ENCODE assay signal across 1 cellular context in genomic region chr3:51943451-51944391, GRCh38.
TF ChIP-seq lines count a peak whose summit lies in the region.

No MANE protein-coding gene starts in this region.

TF ChIP-seq in IMR-90, 13 proteins besides CTCF, POLR2A, EP300 and RAD21:
- TF ChIP-seq, protein P1, sequence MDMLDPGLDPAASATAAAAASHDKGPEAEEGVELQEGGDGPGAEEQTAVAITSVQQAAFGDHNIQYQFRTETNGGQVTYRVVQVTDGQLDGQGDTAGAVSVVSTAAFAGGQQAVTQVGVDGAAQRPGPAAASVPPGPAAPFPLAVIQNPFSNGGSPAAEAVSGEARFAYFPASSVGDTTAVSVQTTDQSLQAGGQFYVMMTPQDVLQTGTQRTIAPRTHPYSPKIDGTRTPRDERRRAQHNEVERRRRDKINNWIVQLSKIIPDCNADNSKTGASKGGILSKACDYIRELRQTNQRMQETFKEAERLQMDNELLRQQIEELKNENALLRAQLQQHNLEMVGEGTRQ (IDR thresholded peaks at IDR 0.05; ENCODE audit: low read depth, low read length) = no peak
- TF ChIP-seq CHD1 (IDR thresholded peaks at IDR 0.05; ENCODE audit: low read depth, low read length) (no peak), ELK1 (IDR thresholded peaks at IDR 0.05; ENCODE audit: borderline replicate concordance, low read depth, low read length) (no peak), MAFK (IDR thresholded peaks at IDR 0.05; ENCODE audit: low read depth, low read length) (no peak), BHLHE40 (IDR thresholded peaks at IDR 0.05; ENCODE audit: low read depth, low read length) (no peak), SMC3 (IDR thresholded peaks at IDR 0.05; ENCODE audit: low read depth, low read length) (no peak), RFX5 (IDR thresholded peaks at IDR 0.05; ENCODE audit: low read depth, low read length) (no peak), RCOR1 (IDR thresholded peaks at IDR 0.05; ENCODE audit: insufficient replicate concordance, low read length) (no peak), MAZ (IDR thresholded peaks at IDR 0.05; ENCODE audit: borderline replicate concordance, low read depth, low read length) (no peak), NFE2L2 (IDR thresholded peaks at IDR 0.05; ENCODE audit: low read depth, low read length) (no peak), FOS (IDR thresholded peaks at IDR 0.05; ENCODE audit: low read depth, low read length) (no peak), CEBPB (IDR thresholded peaks at IDR 0.05; ENCODE audit: low read depth, low read length) (no peak), MXI1 (IDR thresholded peaks at IDR 0.05; ENCODE audit: borderline replicate concordance, low read depth, low read length) (no peak)
